28 cellular contexts compared by ENCODE assay signal in genomic region chr1:1395166-1395565, GRCh38. TPM values are rescaled to one million over a fixed set of nuclear protein-coding genes. Genes with fewer than 3 reads are reported as not detected.
DNase-seq lines count a peak whose midpoint lies in the region; ATAC-seq and TF ChIP-seq lines count a peak whose summit lies in the region.
"Had no signal": no experiment of that assay in that cellular context is flagged by ENCODE, and none has a peak within 500 bp of the region (broad histone marks: within the 10 kb centered on the region; RNA-seq: fewer than 3 reads in every experiment).

No MANE protein-coding gene starts in this region.

- no peaks in the 10 kb centered on the region for H3K9me3 Mint-ChIP-seq in activated naive CD8-positive, alpha-beta T cell treated with anti-CD3 and anti-CD28 coated beads, Interleukin-2, amount 50 U/mL, for 24 hours
- H3K9me3 Mint-ChIP-seq in neural progenitor cell = no peaks in the 10 kb centered on the region
- H3K9me3 Mint-ChIP-seq: effector memory CD8-positive, alpha-beta T cell; HFFc6; mesothelial cell of epicardium had no signal

- no peak overlapping the region for H3K4me3 ChIP-seq in NT2/D1 (ENCODE audit: insufficient read length, low read depth)
- H3K4me3 ChIP-seq in neural progenitor cell = no peak overlapping the region
- no peak overlapping the region for H3K4me3 ChIP-seq in sigmoid colon
- no peak overlapping the region for H3K4me3 ChIP-seq in H7 (ENCODE audit: insufficient read depth, low read depth, low read length)
- H3K4me3 ChIP-seq: breast epithelium, coronary artery, esophagus muscularis mucosa, left lung, stomach, tibial artery had no signal

- DNase-seq in Right ventricle myocardium inferior (ENCODE audit: missing footprints) (peak; percentile 55), left cardiac atrium (no peak), NT2/D1 (ENCODE audit: low read depth, low spot score) (no peak), neural progenitor cell (ENCODE audit: low spot score) (no peak), sigmoid colon (no peak), GM19240 (ENCODE audit: insufficient read length, low spot score) (no peak), H7 (no peak)
- no peak for DNase-seq in activated naive CD8-positive, alpha-beta T cell treated with anti-CD3 and anti-CD28 coated beads, Interleukin-2, amount 50 U/mL, for 24 hours
- DNase-seq: DMS 273 treated with DMSO at 0.1 percent for 48 hours; effector memory CD8-positive, alpha-beta T cell; foreskin melanocyte; HFFc6; hypothalamus; NCI-H2081 treated with DMSO at 0.1 percent for 48 hours; NCI-H345; NCI-H82; stomach; T1000; tibial artery had no signal

- H3K9ac ChIP-seq in NT2/D1 (ENCODE audit: insufficient read length, low read depth) (peak overlapping the region; percentile 32), neural progenitor cell (no peak overlapping the region)

- no peak overlapping the region for H3K4me3 Mint-ChIP-seq in activated naive CD8-positive, alpha-beta T cell treated with anti-CD3 and anti-CD28 coated beads, Interleukin-2, amount 50 U/mL, for 24 hours
- peak overlapping the region; percentile 3 for H3K4me3 Mint-ChIP-seq in neural progenitor cell
- H3K4me3 Mint-ChIP-seq: effector memory CD8-positive, alpha-beta T cell; HFFc6; mesothelial cell of epicardium had no signal

- H3K27ac ChIP-seq in neural progenitor cell = no peak overlapping the region
- H3K27ac ChIP-seq in sigmoid colon = peak overlapping the region in 1 of 4 donors; percentile 22
- H3K27ac ChIP-seq: breast epithelium, C4-2B, coronary artery, left lung, stomach, tibial artery had no signal

- H3K4me1 ChIP-seq in NT2/D1 (ENCODE audit: insufficient read depth, insufficient read length) (peaks cover 4% of the 10 kb centered on the region), neural progenitor cell (peaks cover 6% of the 10 kb centered on the region), sigmoid colon (peaks cover 0 to 43% (median 21%) of the 10 kb centered on the region in 4 donors)

- H3K27me3 Mint-ChIP-seq in activated naive CD8-positive, alpha-beta T cell treated with anti-CD3 and anti-CD28 coated beads, Interleukin-2, amount 50 U/mL, for 24 hours = no peaks in the 10 kb centered on the region
- peaks cover 6% of the 10 kb centered on the region for H3K27me3 Mint-ChIP-seq in neural progenitor cell (ENCODE audit: insufficient read depth, low read depth)
- H3K27me3 Mint-ChIP-seq: effector memory CD8-positive, alpha-beta T cell had no signal

- no peak for TF ChIP-seq POLR2A in sigmoid colon (IDR thresholded peaks at IDR 0.05)

- no peak overlapping the region for H3K4me2 ChIP-seq in neural progenitor cell

- intact Hi-C loops in Right ventricle myocardium inferior (cut with DNase I) (no loop called here), left cardiac atrium (cut with DNase I) (no loop called here), sigmoid colon (cut with DNase I) (no loop called here)

- peak overlapping the region; percentile 55 for H3K27ac Mint-ChIP-seq in activated naive CD8-positive, alpha-beta T cell treated with anti-CD3 and anti-CD28 coated beads, Interleukin-2, amount 50 U/mL, for 24 hours
- no peak overlapping the region for H3K27ac Mint-ChIP-seq in neural progenitor cell
- H3K27ac Mint-ChIP-seq: mesothelial cell of epicardium had no signal

- peaks cover 78% of the 10 kb centered on the region for H3K36me3 ChIP-seq in NT2/D1 (ENCODE audit: insufficient read depth, insufficient read length, low read length)
- H3K36me3 ChIP-seq in neural progenitor cell = peaks cover 29% of the 10 kb centered on the region
- H3K36me3 ChIP-seq in sigmoid colon = peaks cover 31 to 79% (median 57%) of the 10 kb centered on the region in 4 donors
- H3K36me3 ChIP-seq in H7 (replicated peaks; ENCODE audit: control insufficient read depth, insufficient read depth, low read length) = peaks cover 58% of the 10 kb centered on the region

- no peaks in the 10 kb centered on the region for H3K9me3 ChIP-seq in NT2/D1 (ENCODE audit: insufficient read depth, low read length)
- H3K9me3 ChIP-seq in neural progenitor cell (ENCODE audit: low read depth) = no peaks in the 10 kb centered on the region
- H3K9me3 ChIP-seq in sigmoid colon = no peaks in the 10 kb centered on the region
- H3K9me3 ChIP-seq: breast epithelium, esophagus muscularis mucosa, left lung, stomach, tibial artery had no signal

- H3K4me1 Mint-ChIP-seq in activated naive CD8-positive, alpha-beta T cell treated with anti-CD3 and anti-CD28 coated beads, Interleukin-2, amount 50 U/mL, for 24 hours = peaks cover 32% of the 10 kb centered on the region
- H3K4me1 Mint-ChIP-seq in neural progenitor cell = peaks cover 8% of the 10 kb centered on the region

- ATAC-seq in Right ventricle myocardium inferior = no peak
- ATAC-seq in left cardiac atrium = no peak
- no peak for ATAC-seq in activated naive CD8-positive, alpha-beta T cell treated with anti-CD3 and anti-CD28 coated beads, Interleukin-2, amount 50 U/mL, for 24 hours
- ATAC-seq: effector memory CD8-positive, alpha-beta T cell; left lung had no signal

- TF ChIP-seq CTCF in neural progenitor cell (IDR thresholded peaks at IDR 0.05) = no peak
- TF ChIP-seq CTCF in sigmoid colon (IDR thresholded peaks at IDR 0.05) = no peak

- no peak overlapping the region for H2AFZ ChIP-seq in neural progenitor cell (replicated peaks)

- H4K20me1 ChIP-seq in neural progenitor cell (ENCODE audit: low read depth) = peaks cover 12% of the 10 kb centered on the region

- WGBS in sigmoid colon, 2 donors = 93 to 94% methylated on average over 11 of the region's 11 CpGs

- no peak for TF ChIP-seq EP300 in sigmoid colon (IDR thresholded peaks at IDR 0.05)

- H3K27me3 ChIP-seq in NT2/D1 (ENCODE audit: insufficient read depth, insufficient read length) (no peaks in the 10 kb centered on the region), neural progenitor cell (no peaks in the 10 kb centered on the region), sigmoid colon (no peaks in the 10 kb centered on the region), H7 (ENCODE audit: control insufficient read depth, insufficient read depth, low read length) (no peaks in the 10 kb centered on the region)
- H3K27me3 ChIP-seq: breast epithelium, esophagus muscularis mucosa, left lung, stomach, tibial artery had no signal

- H3F3A ChIP-seq in neural progenitor cell (ENCODE audit: low read depth) = peaks cover 31% of the 10 kb centered on the region

- peaks cover 74% of the 10 kb centered on the region for H3K79me2 ChIP-seq in neural progenitor cell (ENCODE audit: low read depth)

- H3K36me3 Mint-ChIP-seq in activated naive CD8-positive, alpha-beta T cell treated with anti-CD3 and anti-CD28 coated beads, Interleukin-2, amount 50 U/mL, for 24 hours (ENCODE audit: low read depth) = peaks cover 62% of the 10 kb centered on the region
- H3K36me3 Mint-ChIP-seq in neural progenitor cell = peaks cover 39% of the 10 kb centered on the region

RNA-seq across cellular contexts. Expression of gene CCNL2, which starts 4.0 kb away (rescaled TPM):
- total RNA-seq in Right ventricle myocardium inferior (49.4 TPM), left cardiac atrium (10 to 100 TPM; 56.0 to 89.0 TPM), neural progenitor cell (ENCODE audit: low replicate concordance) (143 and 198 TPM in 2 replicates), sigmoid colon (100 to 1,000 TPM; 139 to 375 (median 173) TPM)
- 10 to 100 TPM; 15.0 to 99.6 (median 16.2) TPM for polyA plus RNA-seq in sigmoid colon
- total RNA-seq in H7 (2014; rRNA removed; shearing (Covaris generic)) = 147 and 200 TPM in 2 replicates

RNA-seq across cellular contexts. Expression of gene MRPL20, which starts 11.9 kb away (rescaled TPM):
- total RNA-seq in Right ventricle myocardium inferior (140 TPM), left cardiac atrium (100 to 1,000 TPM; 112 to 134 TPM), neural progenitor cell (ENCODE audit: low replicate concordance) (89.0 and 96.1 TPM in 2 replicates), sigmoid colon (100 to 1,000 TPM; 133 to 235 (median 206) TPM)
- 100 to 1,000 TPM; 155 to 216 (median 171) TPM for polyA plus RNA-seq in sigmoid colon
- total RNA-seq in H7 (2014; rRNA removed; shearing (Covaris generic)) = 184 and 267 TPM in 2 replicates

RNA-seq across cellular contexts. Expression of gene AURKAIP1, which starts 20.2 kb away (rescaled TPM):
- 265 TPM for total RNA-seq in Right ventricle myocardium inferior
- 100 to 1,000 TPM; 184 to 199 TPM for total RNA-seq in left cardiac atrium
- total RNA-seq in neural progenitor cell (ENCODE audit: low replicate concordance) = 26.4 and 82.2 TPM in 2 replicates
- 100 to 1,000 TPM in 3 of 4 donors, 10 to 100 TPM in 1; 89.3 to 143 (median 124) TPM for total RNA-seq in sigmoid colon
- polyA plus RNA-seq in sigmoid colon = 100 to 1,000 TPM; 263 to 288 (median 271) TPM
- 275 and 320 TPM in 2 replicates for total RNA-seq in H7 (2014; rRNA removed; shearing (Covaris generic))

RNA-seq across cellular contexts. Expression of gene ANKRD65, which starts 25.9 kb away (rescaled TPM):
- total RNA-seq in Right ventricle myocardium inferior (3.0 TPM), left cardiac atrium (1 to 10 TPM; 2.2 to 3.0 TPM), neural progenitor cell (ENCODE audit: low replicate concordance) (0.15 and 1.7 TPM in 2 replicates), sigmoid colon (10 to 100 TPM; 10.0 to 23.0 (median 15.8) TPM)
- polyA plus RNA-seq in sigmoid colon = 1 to 10 TPM in 2 of 3 donors, under 1 TPM in 1; 0.69 to 5.4 (median 3.8) TPM
- 0.67 TPM in 1 of 2 replicates, not detected in the other for total RNA-seq in H7 (2014; rRNA removed; shearing (Covaris generic))
- total RNA-seq: OCI-LY7 had no signal
- polyA plus RNA-seq: neural cell had no signal

RNA-seq across cellular contexts. Expression of gene MXRA8, which starts 36.8 kb away (rescaled TPM):
- 21.8 TPM for total RNA-seq in Right ventricle myocardium inferior
- 10 to 100 TPM; 38.3 to 44.3 TPM for total RNA-seq in left cardiac atrium
- 6.8 and 24.0 TPM in 2 replicates for total RNA-seq in neural progenitor cell (ENCODE audit: low replicate concordance)
- total RNA-seq in sigmoid colon = 100 to 1,000 TPM in 3 of 4 donors, 10 to 100 TPM in 1; 78.8 to 234 (median 114) TPM
- polyA plus RNA-seq in sigmoid colon = 10 to 100 TPM in 2 of 3 donors, 1 to 10 TPM in 1; 2.8 to 26.2 (median 22.2) TPM
- 54.2 and 80.1 TPM in 2 replicates for total RNA-seq in H7 (2014; rRNA removed; shearing (Covaris generic))
- total RNA-seq: MCF 10A, OCI-LY7 had no signal
